14 cellular contexts compared by ENCODE assay signal in genomic region chr12:60205500-60205899, GRCh38.
DNase-seq lines count a peak whose midpoint lies in the region; ATAC-seq and TF ChIP-seq lines count a peak whose summit lies in the region.
"Had no signal": no experiment of that assay in that cellular context is flagged by ENCODE, and none has a peak within 500 bp of the region (broad histone marks: within the 10 kb centered on the region; RNA-seq: fewer than 3 reads in every experiment).

No MANE protein-coding gene starts in this region.

- no peak for TF ChIP-seq CTCF in retinal pigment epithelial cell (conservative IDR thresholded peaks at IDR 0.05; ENCODE audit: low read depth, low read length)

- H3K4me3 ChIP-seq in retinal pigment epithelial cell (ENCODE audit: low read length), result no peak overlapping the region
- H3K4me3 ChIP-seq: skin epidermis had no signal

- no peak for ATAC-seq in HG02763 (IDR thresholded peaks at IDR 0.05; ENCODE audit: unreplicated experiment)
- ATAC-seq: naive thymus-derived CD4-positive, alpha-beta T cell; T-cell had no signal

- DNase-seq in NCI-H1694 (lab: John Stamatoyannopoulos, UW), result peak; percentile 1
- no peak for DNase-seq in NCI-H1694 treated with DMSO at 0.1 percent for 48 hours (lab: John Stamatoyannopoulos, UW)
- DNase-seq in OCI-M1 (lab: John Stamatoyannopoulos, UW), result peak; percentile 21
- peak; percentile 35 for DNase-seq in fibroblast of gingiva (ENCODE audit: low read depth)
- peak; percentile 24 for DNase-seq in retinal pigment epithelial cell (ENCODE audit: low read depth)
- no peak for DNase-seq in NCI-H1105 treated with DMSO at 0.1 percent for 48 hours (lab: John Stamatoyannopoulos, UW)
- no peak for DNase-seq in stimulated activated CD4-positive, alpha-beta T cell treated with anti-CD3 and anti-CD28 coated beads, Interleukin-12 subunit alpha, Interleukin-12 subunit beta, amount 100 ng/mL, for 4 hours
- DNase-seq: activated CD4-positive, alpha-beta T cell treated with anti-CD3 and anti-CD28 coated beads, Interleukin-2, amount 10 ng/mL, durations not matched to agents 24 days and 14 days; central memory CD4-positive, alpha-beta T cell; DND-41; naive thymus-derived CD4-positive, alpha-beta T cell; T-cell had no signal

Comparison
In these comparisons a context has a peak if more than half of its experiments do, and no peak if none do; other contexts are left out.
1. DNase-seq: peak in NCI-H1694 (single experiment), OCI-M1 (single experiment), fibroblast of gingiva (single experiment) and retinal pigment epithelial cell (single experiment); none in NCI-H1694 treated with DMSO at 0.1 percent for 48 hours (single experiment), NCI-H1105 treated with DMSO at 0.1 percent for 48 hours (single experiment) and stimulated activated CD4-positive, alpha-beta T cell treated with anti-CD3 and anti-CD28 coated beads, Interleukin-12 subunit alpha, Interleukin-12 subunit beta, amount 100 ng/mL, for 4 hours (single experiment).